ENCODE assay signal across 5 cellular contexts in the genomic region with DNA sequence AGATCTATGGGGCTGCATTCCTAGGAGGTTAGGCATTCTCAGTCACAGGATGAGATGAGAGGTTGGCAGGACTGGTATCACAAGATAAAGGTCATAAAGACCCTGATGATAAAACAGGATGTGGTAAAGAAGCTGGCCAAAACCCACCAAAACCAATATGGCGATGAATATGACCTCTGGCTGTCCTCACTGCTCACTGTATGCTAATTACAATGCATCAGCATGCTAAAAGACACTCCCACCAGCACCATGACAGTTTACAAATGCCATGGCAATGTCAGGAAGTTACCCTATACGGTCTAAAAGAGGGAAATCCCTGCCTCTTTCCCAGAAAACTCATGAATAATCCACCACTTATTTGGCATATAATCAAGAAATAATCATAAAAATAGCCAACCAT.
DNase-seq lines count a peak whose midpoint lies in the region; ATAC-seq, FAIRE-seq and TF ChIP-seq lines count a peak whose summit lies in the region.
"Not testable (repeated sequence)": the region's sequence is repeated elsewhere in the genome, so short reads cannot be mapped to it uniquely, and the experiment has no call there.

No MANE protein-coding gene starts in this region.

- not testable (repeated sequence) for H3K4me3 ChIP-seq in RWPE2 (ENCODE audit: severe bottlenecking); K562

- TF ChIP-seq POLR2A in K562 (conservative IDR thresholded peaks at IDR 0.05): not testable (repeated sequence)

- H3K79me2 ChIP-seq in K562 (ENCODE audit: control insufficient read depth, insufficient read depth, low read length): not testable (repeated sequence)

- not testable (repeated sequence) for BruUV-seq in K562 (replicated peaks; lab: Mats Ljungman, UMichigan)

- CTCF ChIA-PET in activated CD8-positive, alpha-beta T cell treated with anti-CD3 and anti-CD28 coated beads for 36 hours (lab: Charles Lee); K562 (lab: Yijun Ruan, JAX; ENCODE audit: low intra/inter-chr PET ratio): not testable (repeated sequence)

- TF ChIP-seq CTCF in RWPE2 (IDR thresholded peaks at IDR 0.05; ENCODE audit: poor library complexity, severe bottlenecking); activated CD8-positive, alpha-beta T cell treated with anti-CD3 and anti-CD28 coated beads for 36 hours (IDR thresholded peaks at IDR 0.05); K562 (IDR thresholded peaks at IDR 0.05 in 2 of 3, conservative IDR thresholded peaks at IDR 0.05 in 1 of 3; ENCODE audit: insufficient read depth in 2 of 3, low read depth in 1 of 3, low read length in 3 of 3): not testable (repeated sequence)

- in situ Hi-C loops in K562 (cut with MboI): not testable (repeated sequence)

- POLR2A ChIA-PET in activated CD8-positive, alpha-beta T cell treated with anti-CD3 and anti-CD28 coated beads for 36 hours (lab: Charles Lee); K562 (lab: Yijun Ruan, JAX): not testable (repeated sequence)

- not testable (repeated sequence) for H3K27me3 ChIP-seq in RWPE2 (ENCODE audit: insufficient read depth, poor library complexity, severe bottlenecking); K562 (ENCODE audit: control insufficient read depth in 2 of 2, insufficient read depth in 2 of 2, low read length in 2 of 2)

- not testable (repeated sequence) for H2AFZ ChIP-seq in K562 (ENCODE audit: low read depth, low read length)

- H3K36me3 ChIP-seq in RWPE2 (ENCODE audit: low read depth); K562 (ENCODE audit: control insufficient read depth, insufficient read depth, low read length): not testable (repeated sequence)

- H4K20me1 ChIP-seq in K562 (replicated peaks; ENCODE audit: control insufficient read depth, insufficient read depth, low read length): not testable (repeated sequence)

- not testable (repeated sequence) for TF ChIP-seq EP300 in K562 (IDR thresholded peaks at IDR 0.05; ENCODE audit: low read length)

- not testable (repeated sequence) for H3K9me3 Mint-ChIP-seq in activated CD8-positive, alpha-beta T cell treated with anti-CD3 and anti-CD28 coated beads for 36 hours; activated T-helper 17 cell treated with anti-CD3 and anti-CD28 coated beads, Interleukin-2, amount 50 U/mL, for 72 hours; stimulated activated naive CD8-positive, alpha-beta T cell treated with anti-CD3 and anti-CD28 coated beads, Interleukin-15, amount 100 ng/mL, for 72 hours

- H3K27ac Mint-ChIP-seq in activated CD8-positive, alpha-beta T cell treated with anti-CD3 and anti-CD28 coated beads for 36 hours; activated T-helper 17 cell treated with anti-CD3 and anti-CD28 coated beads, Interleukin-2, amount 50 U/mL, for 72 hours; stimulated activated naive CD8-positive, alpha-beta T cell treated with anti-CD3 and anti-CD28 coated beads, Interleukin-15, amount 100 ng/mL, for 72 hours: not testable (repeated sequence)

- not testable (repeated sequence) for H3K9ac ChIP-seq in K562 (ENCODE audit: insufficient read depth in 1 of 2, low read depth in 2 of 2, low read length in 2 of 2)

- H3K4me1 Mint-ChIP-seq in activated CD8-positive, alpha-beta T cell treated with anti-CD3 and anti-CD28 coated beads for 36 hours (ENCODE audit: low read depth); activated T-helper 17 cell treated with anti-CD3 and anti-CD28 coated beads, Interleukin-2, amount 50 U/mL, for 72 hours; stimulated activated naive CD8-positive, alpha-beta T cell treated with anti-CD3 and anti-CD28 coated beads, Interleukin-15, amount 100 ng/mL, for 72 hours: not testable (repeated sequence)

- not testable (repeated sequence) for H3K27ac ChIP-seq in RWPE2 (ENCODE audit: poor library complexity, severe bottlenecking); K562 (ENCODE audit: extremely low read depth, low read depth, low read length)

- intact Hi-C loops in activated CD8-positive, alpha-beta T cell treated with anti-CD3 and anti-CD28 coated beads for 36 hours (cut with micrococcal nuclease); K562 (cut with micrococcal nuclease): not testable (repeated sequence)

- not testable (repeated sequence) for H3K27me3 Mint-ChIP-seq in activated CD8-positive, alpha-beta T cell treated with anti-CD3 and anti-CD28 coated beads for 36 hours; activated T-helper 17 cell treated with anti-CD3 and anti-CD28 coated beads, Interleukin-2, amount 50 U/mL, for 72 hours; stimulated activated naive CD8-positive, alpha-beta T cell treated with anti-CD3 and anti-CD28 coated beads, Interleukin-15, amount 100 ng/mL, for 72 hours

- ATAC-seq in RWPE2 (ENCODE audit: low read depth): peak; percentile 13; the same call in 1 of the 3 replicates
- peak; percentile 47 for ATAC-seq in activated CD8-positive, alpha-beta T cell treated with anti-CD3 and anti-CD28 coated beads for 36 hours
- peak; percentile 44 for ATAC-seq in activated T-helper 17 cell treated with anti-CD3 and anti-CD28 coated beads, Interleukin-2, amount 50 U/mL, for 72 hours (replicated peaks)
- ATAC-seq in K562: peak; percentile 60
- peak; percentile 66 for ATAC-seq in stimulated activated naive CD8-positive, alpha-beta T cell treated with anti-CD3 and anti-CD28 coated beads, Interleukin-15, amount 100 ng/mL, for 72 hours

- H3K9me1 ChIP-seq in K562 (ENCODE audit: control insufficient read depth, insufficient read depth, low read length): not testable (repeated sequence)

- not testable (repeated sequence) for FAIRE-seq in K562 (lab: Jason Lieb, UNC)

- H3K9me3 ChIP-seq in RWPE2 (ENCODE audit: severe bottlenecking); K562 (replicated peaks; ENCODE audit: control insufficient read depth, insufficient read depth, low read depth, low read length): not testable (repeated sequence)

- not testable (repeated sequence) for DNase-seq in RWPE2 (ENCODE audit: low spot score); activated CD8-positive, alpha-beta T cell treated with anti-CD3 and anti-CD28 coated beads for 36 hours; K562 (ENCODE audit: extremely low read depth in 1 of 4, low spot score in 3 of 4); stimulated activated naive CD8-positive, alpha-beta T cell treated with anti-CD3 and anti-CD28 coated beads, Interleukin-15, amount 100 ng/mL, for 72 hours

- not testable (repeated sequence) for H3K4me2 ChIP-seq in K562 (ENCODE audit: insufficient read depth, low read length)

- H3K4me1 ChIP-seq in RWPE2 (ENCODE audit: insufficient read depth, poor library complexity, severe bottlenecking); K562 (replicated peaks in 1 of 2; ENCODE audit: control insufficient read depth in 2 of 2, insufficient read depth in 2 of 2, low read length in 2 of 2): not testable (repeated sequence)

- H3K36me3 Mint-ChIP-seq in activated CD8-positive, alpha-beta T cell treated with anti-CD3 and anti-CD28 coated beads for 36 hours (ENCODE audit: low read depth); activated T-helper 17 cell treated with anti-CD3 and anti-CD28 coated beads, Interleukin-2, amount 50 U/mL, for 72 hours (ENCODE audit: low read depth): not testable (repeated sequence)

- no CpG with 5 or more reads among the region's 2 CpGs for WGBS in K562 (ENCODE audit: insufficient coverage, low coverage, missing lambda C conversion rate)

- not testable (repeated sequence) for TF ChIP-seq RAD21 in K562 (CRISPR knock-in tag; conservative IDR thresholded peaks at IDR 0.05 in 1 of 2, IDR thresholded peaks at IDR 0.05 in 1 of 2)

- not testable (repeated sequence) for H3K4me3 Mint-ChIP-seq in activated CD8-positive, alpha-beta T cell treated with anti-CD3 and anti-CD28 coated beads for 36 hours; activated T-helper 17 cell treated with anti-CD3 and anti-CD28 coated beads, Interleukin-2, amount 50 U/mL, for 72 hours; stimulated activated naive CD8-positive, alpha-beta T cell treated with anti-CD3 and anti-CD28 coated beads, Interleukin-15, amount 100 ng/mL, for 72 hours

Comparison
In these comparisons a context has a peak if more than half of its experiments do, and no peak if none do; other contexts are left out.
1. ATAC-seq: peak in every context shown above with its lines; median percentile 66 in stimulated activated naive CD8-positive, alpha-beta T cell treated with anti-CD3 and anti-CD28 coated beads, Interleukin-15, amount 100 ng/mL, for 72 hours; 60 in K562; 47 in activated CD8-positive, alpha-beta T cell treated with anti-CD3 and anti-CD28 coated beads for 36 hours; 44 in activated T-helper 17 cell treated with anti-CD3 and anti-CD28 coated beads, Interleukin-2, amount 50 U/mL, for 72 hours; 13 in RWPE2.